13 cellular contexts compared by ENCODE assay signal in the genomic region with DNA sequence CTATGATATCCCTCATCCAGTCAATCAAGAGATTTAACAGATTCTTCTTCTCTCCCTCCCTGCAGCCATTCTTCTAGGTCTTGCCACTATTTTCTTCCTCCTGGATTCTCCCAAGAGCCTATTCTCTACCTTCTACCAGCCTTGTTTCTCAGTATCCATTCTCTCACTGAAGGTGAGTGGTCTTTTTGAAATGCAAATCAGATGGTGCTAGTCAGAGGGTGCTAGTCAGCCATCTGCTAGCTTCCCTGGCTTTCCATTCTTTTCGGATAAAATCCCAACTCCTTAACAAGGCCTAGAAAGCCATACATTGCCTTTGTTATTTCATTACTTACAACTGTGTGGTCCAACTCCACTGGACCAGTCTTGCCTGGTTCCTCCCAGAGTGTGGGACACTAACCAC.
"Had no signal": no experiment of that assay in that cellular context is flagged by ENCODE, and none has a peak within 500 bp of the region (broad histone marks: within the 10 kb centered on the region; RNA-seq: fewer than 3 reads in every experiment).

No MANE protein-coding gene starts in this region.

- H3K27me3 Mint-ChIP-seq: activated CD4-positive, alpha-beta memory T cell treated with anti-CD3 and anti-CD28 coated beads, Interleukin-2, amount 10 ng/mL, durations not matched to agents 7 days and 5 days; activated naive CD8-positive, alpha-beta T cell; activated T-helper 17 cell treated with anti-CD3 and anti-CD28 coated beads, Interleukin-2, amount 50 U/mL, for 72 hours had no signal

- H3K4me3 Mint-ChIP-seq: activated CD4-positive, alpha-beta memory T cell treated with anti-CD3 and anti-CD28 coated beads, Interleukin-2, amount 10 ng/mL, durations not matched to agents 7 days and 5 days; activated naive CD8-positive, alpha-beta T cell; activated T-helper 17 cell treated with anti-CD3 and anti-CD28 coated beads, Interleukin-2, amount 50 U/mL, for 72 hours; mesothelial cell of epicardium had no signal

- H3K27ac ChIP-seq: colonic mucosa, heart left ventricle, tibial artery had no signal

- H3K4me3 ChIP-seq: colonic mucosa, heart left ventricle, tibial artery had no signal

- H3K36me3 ChIP-seq: colonic mucosa, heart left ventricle, tibial artery had no signal

- ATAC-seq: heart left ventricle, right cardiac atrium had no signal

- H3K4me1 ChIP-seq: colonic mucosa, heart left ventricle, tibial artery had no signal

- H3K9me3 Mint-ChIP-seq: activated T-helper 17 cell treated with anti-CD3 and anti-CD28 coated beads, Interleukin-2, amount 50 U/mL, for 72 hours had no signal

- H3K27me3 ChIP-seq: colonic mucosa, heart left ventricle, tibial artery had no signal

- H3K9me3 ChIP-seq: colonic mucosa, heart left ventricle, tibial artery had no signal

- DNase-seq: activated CD4-positive, alpha-beta T cell treated with anti-CD3 and anti-CD28 coated beads for 1 hour; aorta; colonic mucosa; foreskin melanocyte; heart left ventricle; posterior cingulate gyrus; right cardiac atrium; small intestine; tibial artery had no signal

- H3K36me3 Mint-ChIP-seq: mesothelial cell of epicardium had no signal

- H3K27ac Mint-ChIP-seq: activated CD4-positive, alpha-beta memory T cell treated with anti-CD3 and anti-CD28 coated beads, Interleukin-2, amount 10 ng/mL, durations not matched to agents 7 days and 5 days; activated naive CD8-positive, alpha-beta T cell; activated T-helper 17 cell treated with anti-CD3 and anti-CD28 coated beads, Interleukin-2, amount 50 U/mL, for 72 hours; mesothelial cell of epicardium had no signal
